ENCODE assay signal across 8 cellular contexts in genomic region chr22:23857606-23858483, GRCh38. TPM values are rescaled to one million over a fixed set of nuclear protein-coding genes. Genes with fewer than 3 reads are reported as not detected.
A peak's percentile ranks its signal among the peaks of the same experiment; 100 is the strongest.
DNase-seq lines count a peak whose midpoint lies in the region; ATAC-seq and TF ChIP-seq lines count a peak whose summit lies in the region.

Gene SLC2A11 (plus strand): TSS chr22:23857875. CDS start chr22:23858000, 125 bp downstream.

- H3K4me1 Mint-ChIP-seq in effector memory CD8-positive, alpha-beta T cell (ENCODE audit: low read depth in 2 of 2) = peaks cover 19 to 20% of the 10 kb centered on the region in 2 donors
- peaks cover 20% of the 10 kb centered on the region for H3K4me1 Mint-ChIP-seq in memory B cell

- H3K4me3 Mint-ChIP-seq in effector memory CD8-positive, alpha-beta T cell = peak within 1 kb of the TSS; percentile 93 to 96
- peak within 1 kb of the TSS; percentile 95 for H3K4me3 Mint-ChIP-seq in memory B cell

- H3K27me3 Mint-ChIP-seq in effector memory CD8-positive, alpha-beta T cell = no peaks in the 10 kb centered on the region
- no peaks in the 10 kb centered on the region for H3K27me3 Mint-ChIP-seq in memory B cell

- ATAC-seq in effector memory CD8-positive, alpha-beta T cell (replicated peaks) = peak; percentile 94
- ATAC-seq in memory B cell (ENCODE audit: low read depth) = peak; percentile 93

- DNase-seq in COR-L47 (lab: John Stamatoyannopoulos, UW) = peak; percentile 99
- DNase-seq in GM20000 (ENCODE audit: low spot score) = peak; percentile 97
- peak; percentile 97 for DNase-seq in HT-29 (ENCODE audit: low spot score)
- peak; percentile 91 for DNase-seq in NK-92 treated with Interleukin-12 subunit alpha and Interleukin-12 subunit beta, amount 100 ng/mL, for 24 hours (lab: John Stamatoyannopoulos, UW)
- DNase-seq in activated CD8-positive, alpha-beta memory T cell treated with anti-CD3 and anti-CD28 coated beads for 48 hours (ENCODE audit: low read depth in 2 of 3, low spot score in 2 of 3) = peak; percentile 76 to 86 (median 83)
- peak; percentile 86 to 90 (median 88) for DNase-seq in effector memory CD8-positive, alpha-beta T cell
- peak; percentile 91 to 94 for DNase-seq in memory B cell (ENCODE audit: low spot score in 2 of 2)
- peak; percentile 92 for DNase-seq in stimulated activated CD8-positive, alpha-beta memory T cell treated with anti-CD3 and anti-CD28 coated beads, Interleukin-12 subunit alpha, Interleukin-12 subunit beta, amount 100 ng/mL, for 1 hour (ENCODE audit: low read depth)

- TF ChIP-seq CTCF in GM20000 (IDR thresholded peaks at IDR 0.05; ENCODE audit: extremely low read depth, missing control alignments) = no peak

- peak within 1 kb of the TSS; percentile 84 to 91 for H3K27ac Mint-ChIP-seq in effector memory CD8-positive, alpha-beta T cell
- peak within 1 kb of the TSS; percentile 81 for H3K27ac Mint-ChIP-seq in memory B cell

- peaks cover 17% of the 10 kb centered on the region for H3K36me3 Mint-ChIP-seq in effector memory CD8-positive, alpha-beta T cell (ENCODE audit: insufficient read depth)
- H3K36me3 Mint-ChIP-seq in memory B cell = peaks cover 9% of the 10 kb centered on the region

- H3K9me3 Mint-ChIP-seq in effector memory CD8-positive, alpha-beta T cell = no peaks in the 10 kb centered on the region
- no peaks in the 10 kb centered on the region for H3K9me3 Mint-ChIP-seq in memory B cell

RNA-seq across cellular contexts. Expression of gene SLC2A11, which starts in this region (rescaled TPM):
- 7.7 and 9.7 TPM in 2 replicates for total RNA-seq in HT-29 (2014; rRNA removed; shearing (Covaris generic))

Comparison
In these comparisons a context has a peak if more than half of its experiments do, and no peak if none do; other contexts are left out.
1. Peak in every context shown above with its lines: DNase-seq and ATAC-seq.